Comparison of ENCODE assay signal across 12 cellular contexts in genomic region chr2:203682688-203683130, GRCh38. TPM values are rescaled to one million over a fixed set of nuclear protein-coding genes. Genes with fewer than 3 reads are reported as not detected.
DNase-seq lines count a peak whose midpoint lies in the region; ATAC-seq and TF ChIP-seq lines count a peak whose summit lies in the region.
"Had no signal": no experiment of that assay in that cellular context is flagged by ENCODE, and none has a peak within 500 bp of the region (broad histone marks: within the 10 kb centered on the region; RNA-seq: fewer than 3 reads in every experiment).

No MANE protein-coding gene starts in this region.

- no peaks in the 10 kb centered on the region for H3K27me3 ChIP-seq in CD8-positive, alpha-beta T cell (ENCODE audit: insufficient read depth, low read length)

- peak overlapping the region in 6 of 7 donors; percentile 48 to 85 (median 78) for H3K27ac Mint-ChIP-seq in CD14-positive monocyte
- no peak overlapping the region for H3K27ac Mint-ChIP-seq in CD8-positive, alpha-beta T cell
- H3K27ac Mint-ChIP-seq: activated naive CD4-positive, alpha-beta T cell treated with anti-CD3 and anti-CD28 coated beads for 36 hours had no signal

- CTCF ChIA-PET in RWPE1 (lab: Yijun Ruan, JAX) = interaction anchor here (0.6 kb wide), 1 partner anchor 11 kb away, joined by 5 read pairs; no protein-coding TSS in a partner anchor
- CTCF ChIA-PET in CD8-positive, alpha-beta T cell (lab: Charles Lee) = no interaction called here

- TF ChIP-seq CTCF in CD14-positive monocyte (IDR thresholded peaks at IDR 0.05) = no peak
- no peak for TF ChIP-seq CTCF in RWPE1 (conservative IDR thresholded peaks at IDR 0.05; ENCODE audit: low read depth)
- TF ChIP-seq CTCF in fibroblast of mammary gland (conservative IDR thresholded peaks at IDR 0.05; ENCODE audit: control insufficient read depth, insufficient read depth, low read depth, low read length) = no peak
- no peak for TF ChIP-seq CTCF in omental fat pad (IDR thresholded peaks at IDR 0.05)
- TF ChIP-seq CTCF in CD8-positive, alpha-beta T cell (IDR thresholded peaks at IDR 0.05) = no peak

- H3K27me3 Mint-ChIP-seq in CD14-positive monocyte (ENCODE audit: low read depth in 3 of 3) = peaks cover 0 to 2% (median 0%) of the 10 kb centered on the region in 3 donors
- no peaks in the 10 kb centered on the region for H3K27me3 Mint-ChIP-seq in CD8-positive, alpha-beta T cell (ENCODE audit: low read depth)

- POLR2A ChIA-PET in RWPE1 (lab: Yijun Ruan, JAX; ENCODE audit: low non-redundant PET) = no interaction called here
- POLR2A ChIA-PET in CD8-positive, alpha-beta T cell (lab: Charles Lee) = interaction anchor here (0.6 kb wide), 1 partner anchor 147 kb away, joined by 3 read pairs; the partner anchor contains the start of gene RAPH1

- H3K4me1 Mint-ChIP-seq in CD14-positive monocyte = peaks cover 41% of the 10 kb centered on the region
- peaks cover 29% of the 10 kb centered on the region for H3K4me1 Mint-ChIP-seq in CD8-positive, alpha-beta T cell (ENCODE audit: low read depth)

- no peaks in the 10 kb centered on the region for H3K4me1 ChIP-seq in CD8-positive, alpha-beta T cell (ENCODE audit: insufficient read depth, low read length)

- no peaks in the 10 kb centered on the region for H3K36me3 Mint-ChIP-seq in CD14-positive monocyte
- no peaks in the 10 kb centered on the region for H3K36me3 Mint-ChIP-seq in CD8-positive, alpha-beta T cell

- intact Hi-C loops in CD14-positive monocyte (cut with micrococcal nuclease) = no loop called here
- intact Hi-C loops in CD8-positive, alpha-beta T cell (cut with DNase I, micrococcal nuclease) = no loop called here

- peak overlapping the region in 1 of 2 donors; percentile 12 for H3K4me3 Mint-ChIP-seq in CD14-positive monocyte
- no peak overlapping the region for H3K4me3 Mint-ChIP-seq in CD8-positive, alpha-beta T cell
- H3K4me3 Mint-ChIP-seq: activated naive CD4-positive, alpha-beta T cell treated with anti-CD3 and anti-CD28 coated beads for 36 hours; neural crest cell had no signal

- 0 out of 2 replicates have a peak overlapping the region, but pooled peaks have one; percentile 92 for H3K27ac ChIP-seq in RWPE1
- H3K27ac ChIP-seq in CD8-positive, alpha-beta T cell (ENCODE audit: low read depth, low read length) = no peak overlapping the region
- H3K27ac ChIP-seq: C4-2B had no signal

- H3K9me3 Mint-ChIP-seq in CD14-positive monocyte = peaks cover 0 to 2% (median 0%) of the 10 kb centered on the region in 7 donors
- no peaks in the 10 kb centered on the region for H3K9me3 Mint-ChIP-seq in CD8-positive, alpha-beta T cell
- H3K9me3 Mint-ChIP-seq: activated naive CD4-positive, alpha-beta T cell treated with anti-CD3 and anti-CD28 coated beads for 36 hours had no signal

- no peak for DNase-seq in CD14-positive monocyte (ENCODE audit: low spot score)
- DNase-seq in RWPE1 (ENCODE audit: low spot score) = peak; percentile 49
- DNase-seq in fibroblast of mammary gland (ENCODE audit: low read depth) = peak; percentile 90
- no peak for DNase-seq in omental fat pad (ENCODE audit: low spot score)
- DNase-seq in OCI-M1 (lab: John Stamatoyannopoulos, UW) = no peak
- DNase-seq in NCI-H226 = no peak
- DNase-seq in CD8-positive, alpha-beta T cell = no peak
- DNase-seq in NCI-H345 treated with DMSO at 0.1 percent for 48 hours (lab: John Stamatoyannopoulos, UW; ENCODE audit: unreplicated experiment) = no peak
- DNase-seq: head of caudate nucleus had no signal

- no peak overlapping the region for H3K4me3 ChIP-seq in fibroblast of mammary gland (ENCODE audit: control insufficient read depth, low read depth, low read length)
- no peak overlapping the region for H3K4me3 ChIP-seq in CD8-positive, alpha-beta T cell (ENCODE audit: low read depth, low read length)

- no peaks in the 10 kb centered on the region for H3K9me3 ChIP-seq in CD8-positive, alpha-beta T cell (ENCODE audit: low read length)

- no peaks in the 10 kb centered on the region for H3K36me3 ChIP-seq in CD8-positive, alpha-beta T cell (ENCODE audit: insufficient read depth, low read length)

- peak; percentile 42 for ATAC-seq in omental fat pad (ENCODE audit: low FRiP score)
- ATAC-seq in CD8-positive, alpha-beta T cell = no peak

RNA-seq across cellular contexts. Expression of gene CD28, which starts 23.7 kb away (rescaled TPM):
- polyA plus RNA-seq in CD14-positive monocyte = under 1 TPM; 0.09 to 0.21 TPM
- total RNA-seq in omental fat pad = 10 to 100 TPM in 1 of 4 donors, 1 to 10 TPM in 3; 1.6 to 16.3 (median 6.0) TPM
- 10 to 100 TPM; 78.4 to 80.7 TPM for total RNA-seq in CD8-positive, alpha-beta T cell
- total RNA-seq: neural crest cell had no signal

Comparison
In these comparisons a context has a peak if more than half of its experiments do, and no peak if none do; other contexts are left out.
1. DNase-seq: peak in RWPE1 (single experiment) and fibroblast of mammary gland (single experiment); none in CD14-positive monocyte (single experiment), omental fat pad (single experiment), OCI-M1 (single experiment), NCI-H226 (single experiment), CD8-positive, alpha-beta T cell (0 of 7) and NCI-H345 treated with DMSO at 0.1 percent for 48 hours (single experiment).
2. RNA of gene CD28, which starts 23.7 kb away (total RNA-seq): 78.4 to 80.7 TPM in CD8-positive, alpha-beta T cell; 1.6 to 16.3 TPM in omental fat pad; every median in the first group is over 4 times any median in the second.